Comparison of ENCODE assay signal across 10 cellular contexts in genomic region chr11:898540-899190, GRCh38. TPM values are rescaled to one million over a fixed set of nuclear protein-coding genes. Genes with fewer than 3 reads are reported as not detected.
DNase-seq lines count a peak whose midpoint lies in the region; ATAC-seq, FAIRE-seq and TF ChIP-seq lines count a peak whose summit lies in the region.
"Had no signal": no experiment of that assay in that cellular context is flagged by ENCODE, and none has a peak within 500 bp of the region (broad histone marks: within the 10 kb centered on the region; RNA-seq: fewer than 3 reads in every experiment).

No MANE protein-coding gene starts in this region.

- ATAC-seq in IMR-90 (ENCODE audit: low read depth): peak; percentile 61
- peak in 3 of 4 donors; percentile 46 to 72 (median 55) for ATAC-seq in pancreas
- no peak for ATAC-seq in natural killer cell treated with Interleukin-12 subunit alpha and Interleukin-12 subunit beta and Interleukin-15 and Interleukin-18, amount 100 ng/mL, for 72 hours
- ATAC-seq in HG03159 (IDR thresholded peaks at IDR 0.05; ENCODE audit: unreplicated experiment): no peak

- no peak overlapping the region for H2BK20ac ChIP-seq in IMR-90 (ENCODE audit: low read depth, low read length)

- H2AFZ ChIP-seq in IMR-90 (replicated peaks; ENCODE audit: low read length, poor library complexity) (no peak overlapping the region), endothelial cell of umbilical vein (ENCODE audit: low read depth, low read length) (no peak overlapping the region)

- no peak overlapping the region for H2BK120ac ChIP-seq in IMR-90 (ENCODE audit: low read depth, low read length)

- no peak overlapping the region for H2BK5ac ChIP-seq in IMR-90 (ENCODE audit: low read depth, low read length, poor library complexity, severe bottlenecking)

- no peak overlapping the region for H4K91ac ChIP-seq in IMR-90 (ENCODE audit: insufficient read depth, low read depth, low read length)

- no peak overlapping the region for H3K27ac Mint-ChIP-seq in natural killer cell treated with Interleukin-12 subunit alpha and Interleukin-12 subunit beta and Interleukin-15 and Interleukin-18, amount 100 ng/mL, for 72 hours
- no peak overlapping the region for H3K27ac Mint-ChIP-seq in activated CD4-positive, alpha-beta T cell treated with anti-CD3 and anti-CD28 coated beads, Interleukin-2, amount 10 ng/mL, durations not matched to agents 24 days and 14 days
- H3K27ac Mint-ChIP-seq: activated CD4-positive, alpha-beta T cell treated with anti-CD3 and anti-CD28 coated beads for 36 hours had no signal

- CTCF ChIA-PET in IMR-90 (lab: Yijun Ruan, JAX): no interaction called here
- CTCF ChIA-PET in endothelial cell of umbilical vein (lab: Charles Lee): interaction anchor here (0.6 to 1.9 kb wide), 10 partner anchors 13 to 153 kb away, joined by 3 to 9 read pairs (median 4); no protein-coding TSS in a partner anchor

- WGBS in IMR-90 (ENCODE audit: extremely low coverage in 2 of 2, insufficient read length in 1 of 2), 2 experiments: 98% methylated on average over 10 of the region's 22 CpGs; no CpG with 5 or more reads in 1 of the 2 experiments
- 88 to 90% methylated on average over 22 of the region's 22 CpGs for WGBS in pancreas, 2 donors

- H2BK15ac ChIP-seq in IMR-90 (ENCODE audit: low read depth, low read length): no peak overlapping the region

- intact Hi-C loops in IMR-90 (cut with micrococcal nuclease): no loop called here
- intact Hi-C loops in endothelial cell of umbilical vein (cut with micrococcal nuclease): loop anchor here (1.0 kb wide), 2 partner anchors 49 to 153 kb away; no protein-coding TSS in a partner anchor
- intact Hi-C loops in pancreas (cut with DNase I): no loop called here
- intact Hi-C loops in activated CD4-positive, alpha-beta T cell treated with anti-CD3 and anti-CD28 coated beads, Interleukin-2, amount 10 ng/mL, durations not matched to agents 24 days and 14 days (cut with micrococcal nuclease): no loop called here

- H3K18ac ChIP-seq in IMR-90 (ENCODE audit: low read depth, low read length): no peak overlapping the region

- no peak overlapping the region for H3K4me2 ChIP-seq in IMR-90 (ENCODE audit: low read depth, low read length)
- H3K4me2 ChIP-seq in endothelial cell of umbilical vein (ENCODE audit: insufficient read depth, low read length): no peak overlapping the region

- H3K4me1 ChIP-seq in IMR-90 (ENCODE audit: control insufficient read depth, insufficient read depth, low read length) (no peaks in the 10 kb centered on the region), endothelial cell of umbilical vein (ENCODE audit: control insufficient read depth, extremely low read depth, insufficient read depth, low read length) (no peaks in the 10 kb centered on the region), pancreas (no peaks in the 10 kb centered on the region)
- H3K4me1 ChIP-seq: breast epithelium, tibial artery had no signal

- in situ Hi-C loops in IMR-90 (cut with MboI; ENCODE audit: low sequenced_read_pairs): no loop called here

- H3K27me3 ChIP-seq in IMR-90 (ENCODE audit: control insufficient read depth, insufficient read depth, low read length): no peaks in the 10 kb centered on the region
- H3K27me3 ChIP-seq in endothelial cell of umbilical vein (ENCODE audit: control insufficient read depth in 2 of 2, insufficient read depth in 2 of 2, low read length in 2 of 2): no peaks in the 10 kb centered on the region
- no peaks in the 10 kb centered on the region for H3K27me3 ChIP-seq in pancreas
- H3K27me3 ChIP-seq: breast epithelium, tibial artery had no signal

- no peak overlapping the region for H4K5ac ChIP-seq in IMR-90 (ENCODE audit: low read depth, low read length)

- no peak overlapping the region for H3K23ac ChIP-seq in IMR-90 (ENCODE audit: low read depth, low read length)

- no peak overlapping the region for H3K9ac ChIP-seq in IMR-90 (ENCODE audit: low read depth, low read length)
- H3K9ac ChIP-seq in endothelial cell of umbilical vein (replicated peaks; ENCODE audit: extremely low read depth, insufficient read depth, low read length): no peak overlapping the region

- H3K36me3 Mint-ChIP-seq in natural killer cell treated with Interleukin-12 subunit alpha and Interleukin-12 subunit beta and Interleukin-15 and Interleukin-18, amount 100 ng/mL, for 72 hours: peaks cover 8% of the 10 kb centered on the region
- peaks cover 23% of the 10 kb centered on the region for H3K36me3 Mint-ChIP-seq in activated CD4-positive, alpha-beta T cell treated with anti-CD3 and anti-CD28 coated beads, Interleukin-2, amount 10 ng/mL, durations not matched to agents 24 days and 14 days (ENCODE audit: low read depth)

- no peaks in the 10 kb centered on the region for H3K9me3 ChIP-seq in IMR-90 (ENCODE audit: control insufficient read depth, insufficient read depth, low read length)
- H3K9me3 ChIP-seq in endothelial cell of umbilical vein (replicated peaks; ENCODE audit: control insufficient read depth, insufficient read depth, low read length): no peaks in the 10 kb centered on the region
- no peaks in the 10 kb centered on the region for H3K9me3 ChIP-seq in pancreas
- H3K9me3 ChIP-seq: breast epithelium, tibial artery had no signal

- H3K4me1 Mint-ChIP-seq in natural killer cell treated with Interleukin-12 subunit alpha and Interleukin-12 subunit beta and Interleukin-15 and Interleukin-18, amount 100 ng/mL, for 72 hours (ENCODE audit: low read depth in 2 of 2): peaks cover 4 to 8% of the 10 kb centered on the region in 2 donors
- H3K4me1 Mint-ChIP-seq in activated CD4-positive, alpha-beta T cell treated with anti-CD3 and anti-CD28 coated beads, Interleukin-2, amount 10 ng/mL, durations not matched to agents 24 days and 14 days: no peaks in the 10 kb centered on the region
- H3K4me1 Mint-ChIP-seq: activated CD4-positive, alpha-beta T cell treated with anti-CD3 and anti-CD28 coated beads for 36 hours had no signal

- dilution Hi-C loops in IMR-90 (cut with HindIII; ENCODE audit: low sequenced_read_pairs, unreplicated experiment): no loop called here
- dilution Hi-C loops in endothelial cell of umbilical vein (cut with MboI; ENCODE audit: extremely low pct_ligation_motif_present, low sequenced_read_pairs): no loop called here

- no peak overlapping the region for H2AK5ac ChIP-seq in IMR-90 (ENCODE audit: low read depth, low read length)

- TF ChIP-seq CTCF in IMR-90 (conservative IDR thresholded peaks at IDR 0.05; ENCODE audit: low read depth, low read length) (peak; percentile 22; the same call in 1 of the 2 replicates), endothelial cell of umbilical vein (IDR thresholded peaks at IDR 0.05; ENCODE audit: extremely low read depth in 1 of 2, insufficient read depth in 1 of 2, low read depth in 1 of 2, low read length in 2 of 2) (peak in 1 of 2 donors; percentile 54), pancreas (IDR thresholded peaks at IDR 0.05) (no peak)

- H4K20me1 ChIP-seq in IMR-90 (ENCODE audit: insufficient read depth, low read length) (peaks cover 9% of the 10 kb centered on the region; the same call in 1 of the 2 replicates), endothelial cell of umbilical vein (replicated peaks; ENCODE audit: control insufficient read depth, extremely low read depth, insufficient read depth, low read length) (no peaks in the 10 kb centered on the region)

- H3K4ac ChIP-seq in IMR-90 (ENCODE audit: low read depth, low read length): no peak overlapping the region

- H4K8ac ChIP-seq in IMR-90 (ENCODE audit: low read depth in 2 of 2, low read length in 2 of 2): no peak overlapping the region

- no peak overlapping the region for H3K4me3 ChIP-seq in IMR-90 (ENCODE audit: insufficient read depth, low read depth, low read length)
- no peak overlapping the region for H3K4me3 ChIP-seq in endothelial cell of umbilical vein (replicated peaks in 1 of 3; ENCODE audit: insufficient read depth in 1 of 3, low read depth in 1 of 3, low read length in 3 of 3)
- H3K4me3 ChIP-seq in pancreas: no peak overlapping the region
- H3K4me3 ChIP-seq: breast epithelium, tibial artery had no signal

- no peak overlapping the region for H3K4me3 Mint-ChIP-seq in natural killer cell treated with Interleukin-12 subunit alpha and Interleukin-12 subunit beta and Interleukin-15 and Interleukin-18, amount 100 ng/mL, for 72 hours
- no peak overlapping the region for H3K4me3 Mint-ChIP-seq in activated CD4-positive, alpha-beta T cell treated with anti-CD3 and anti-CD28 coated beads, Interleukin-2, amount 10 ng/mL, durations not matched to agents 24 days and 14 days
- H3K4me3 Mint-ChIP-seq: activated CD4-positive, alpha-beta T cell treated with anti-CD3 and anti-CD28 coated beads for 36 hours had no signal

- peak; percentile 39; the same call in 1 of the 2 replicates for TF ChIP-seq RAD21 in IMR-90 (IDR thresholded peaks at IDR 0.05; ENCODE audit: low read length)

- TF ChIP-seq POLR2A in IMR-90 (IDR thresholded peaks at IDR 0.05; ENCODE audit: low read depth, low read length): no peak
- no peak for TF ChIP-seq POLR2A in endothelial cell of umbilical vein (IDR thresholded peaks at IDR 0.05; ENCODE audit: low read depth, low read length)

- H3K9me1 ChIP-seq in IMR-90 (ENCODE audit: insufficient read depth, low read length): 0 out of 2 replicates have a peak, but pooled peaks cover 4% of the 10 kb centered on the region
- H3K9me1 ChIP-seq in endothelial cell of umbilical vein (replicated peaks; ENCODE audit: control insufficient read depth, extremely low read depth, insufficient read depth, low read length): no peaks in the 10 kb centered on the region

- H3K56ac ChIP-seq in IMR-90 (ENCODE audit: extremely low read depth, insufficient read depth, low read length): no peak overlapping the region

- FAIRE-seq in endothelial cell of umbilical vein (lab: Jason Lieb, UNC) (no peak), pancreas (lab: Jason Lieb, UNC) (no peak)

- H3K36me3 ChIP-seq in IMR-90 (ENCODE audit: control insufficient read depth, insufficient read depth, low read length) (peaks cover 40% of the 10 kb centered on the region), endothelial cell of umbilical vein (ENCODE audit: control insufficient read depth in 2 of 2, extremely low read depth in 1 of 2, insufficient read depth in 2 of 2, low read length in 2 of 2) (peaks cover 12 to 37% of the 10 kb centered on the region in 2 experiments), pancreas (peaks cover 0 to 42% (median 29%) of the 10 kb centered on the region in 3 donors)

- H3K27ac ChIP-seq in IMR-90 (ENCODE audit: insufficient read depth, low read length) (no peak overlapping the region), endothelial cell of umbilical vein (ENCODE audit: insufficient read depth, low read depth, low read length) (no peak overlapping the region), pancreas (no peak overlapping the region)
- H3K27ac ChIP-seq: breast epithelium, tibial artery had no signal

- H3K79me2 ChIP-seq in endothelial cell of umbilical vein (ENCODE audit: control insufficient read depth, insufficient read depth, low read length): no peaks in the 10 kb centered on the region

- H3K9me3 Mint-ChIP-seq in natural killer cell treated with Interleukin-12 subunit alpha and Interleukin-12 subunit beta and Interleukin-15 and Interleukin-18, amount 100 ng/mL, for 72 hours: no peaks in the 10 kb centered on the region
- no peaks in the 10 kb centered on the region for H3K9me3 Mint-ChIP-seq in activated CD4-positive, alpha-beta T cell treated with anti-CD3 and anti-CD28 coated beads, Interleukin-2, amount 10 ng/mL, durations not matched to agents 24 days and 14 days

- no peaks in the 10 kb centered on the region for H3K27me3 Mint-ChIP-seq in natural killer cell treated with Interleukin-12 subunit alpha and Interleukin-12 subunit beta and Interleukin-15 and Interleukin-18, amount 100 ng/mL, for 72 hours
- H3K27me3 Mint-ChIP-seq in activated CD4-positive, alpha-beta T cell treated with anti-CD3 and anti-CD28 coated beads, Interleukin-2, amount 10 ng/mL, durations not matched to agents 24 days and 14 days: no peaks in the 10 kb centered on the region
- H3K27me3 Mint-ChIP-seq: activated CD4-positive, alpha-beta T cell treated with anti-CD3 and anti-CD28 coated beads for 36 hours had no signal

- BruUV-seq in IMR-90 (replicated peaks; lab: Mats Ljungman, UMichigan) (no TSS peak), endothelial cell of umbilical vein (replicated peaks; lab: Mats Ljungman, UMichigan) (no TSS peak)

- H3K14ac ChIP-seq in IMR-90 (replicated peaks; ENCODE audit: low read depth, low read length): no peak overlapping the region

- no peak overlapping the region for H2AK9ac ChIP-seq in IMR-90 (replicated peaks; ENCODE audit: low read depth, low read length, poor library complexity)

- no peaks in the 10 kb centered on the region for H3K79me1 ChIP-seq in IMR-90 (ENCODE audit: low read depth in 1 of 2, low read length in 2 of 2)

- POLR2A ChIA-PET in IMR-90 (lab: Charles Lee; ENCODE audit: unreplicated experiment): no interaction called here
- POLR2A ChIA-PET in endothelial cell of umbilical vein (lab: Charles Lee): no interaction called here

- DNase-seq in IMR-90 (no peak), endothelial cell of umbilical vein (ENCODE audit: low read depth, low spot score) (peak; percentile 9), pancreas (peak in 2 of 6 donors; percentile 30 to 71)
- DNase-seq in natural killer cell treated with Interleukin-12 subunit alpha and Interleukin-12 subunit beta and Interleukin-15 and Interleukin-18, amount 100 ng/mL, for 72 hours (ENCODE audit: low spot score): no peak
- DNase-seq in activated CD4-positive, alpha-beta T cell treated with anti-CD3 and anti-CD28 coated beads, Interleukin-2, amount 10 ng/mL, durations not matched to agents 24 days and 14 days: no peak
- DNase-seq: activated CD4-positive, alpha-beta T cell treated with anti-CD3 and anti-CD28 coated beads for 36 hours; NCI-H526 treated with DMSO at 0.1 percent for 48 hours; tibial artery had no signal

RNA-seq across cellular contexts. Expression of gene CHID1, which starts 11.9 kb away (rescaled TPM):
- total RNA-seq in IMR-90 (2012; rRNA removed) (30.3 and 34.2 TPM in 2 replicates), endothelial cell of umbilical vein (86.2 and 89.8 TPM in 2 replicates), pancreas (10 to 100 TPM; 41.7 to 86.0 (median 63.1) TPM)
- polyA plus RNA-seq in IMR-90 (2012; rRNA removed) (121 and 140 TPM in 2 replicates), endothelial cell of umbilical vein (98.2 and 107 TPM in 2 replicates), pancreas (10 to 100 TPM; 57.1 to 66.0 TPM)
- 278 and 288 TPM in 2 replicates for polyA plus RNA-seq in IMR-90 (2012; cell fraction: cytosol; rRNA removed)
- 60.7 and 79.7 TPM in 2 replicates for polyA plus RNA-seq in IMR-90 (2012; cell fraction: nucleus; rRNA removed; ENCODE audit: low replicate concordance)
- 117 and 125 TPM in 2 replicates for polyA plus RNA-seq in endothelial cell of umbilical vein (2011; cell fraction: cytosol; rRNA removed)
- 65.5 and 66.9 TPM in 2 replicates for polyA plus RNA-seq in endothelial cell of umbilical vein (2011; cell fraction: nucleus; rRNA removed)
- polyA plus RNA-seq in endothelial cell of umbilical vein (2012): 95.2 and 134 TPM in 2 replicates
- 75.0 and 96.4 TPM in 2 replicates for polyA minus RNA-seq in endothelial cell of umbilical vein
- polyA minus RNA-seq in endothelial cell of umbilical vein (2011; cell fraction: cytosol; rRNA and poly(A)+ RNA removed): 23.1 TPM
- polyA minus RNA-seq in endothelial cell of umbilical vein (2011; cell fraction: nucleus; rRNA and poly(A)+ RNA removed): 27.8 and 31.1 TPM in 2 replicates
- 100 to 1,000 TPM in 1 of 2 donors, 10 to 100 TPM in 1; 64.8 to 115 TPM for total RNA-seq in natural killer cell treated with Interleukin-12 subunit alpha and Interleukin-12 subunit beta and Interleukin-15 and Interleukin-18, amount 100 ng/mL, for 72 hours
- total RNA-seq in activated CD4-positive, alpha-beta T cell treated with anti-CD3 and anti-CD28 coated beads, Interleukin-2, amount 10 ng/mL, durations not matched to agents 24 days and 14 days: 99.7 and 109 TPM in 2 replicates

RNA-seq across cellular contexts. Expression of gene AP2A2, which starts 27.0 kb away (rescaled TPM):
- total RNA-seq in IMR-90 (2012; rRNA removed) (19.9 and 20.3 TPM in 2 replicates), endothelial cell of umbilical vein (92.5 and 92.6 TPM in 2 replicates), pancreas (10 to 100 TPM; 40.0 to 60.2 (median 53.2) TPM)
- polyA plus RNA-seq in IMR-90 (2012; rRNA removed) (49.0 and 53.6 TPM in 2 replicates), endothelial cell of umbilical vein (89.5 and 109 TPM in 2 replicates), pancreas (10 to 100 TPM; 48.0 to 50.8 TPM)
- 46.9 and 51.2 TPM in 2 replicates for polyA plus RNA-seq in IMR-90 (2012; cell fraction: cytosol; rRNA removed)
- 155 and 163 TPM in 2 replicates for polyA plus RNA-seq in IMR-90 (2012; cell fraction: nucleus; rRNA removed; ENCODE audit: low replicate concordance)
- 59.7 and 67.5 TPM in 2 replicates for polyA plus RNA-seq in endothelial cell of umbilical vein (2011; cell fraction: cytosol; rRNA removed)
- polyA plus RNA-seq in endothelial cell of umbilical vein (2011; cell fraction: nucleus; rRNA removed): 207 and 227 TPM in 2 replicates
- 60.5 and 72.6 TPM in 2 replicates for polyA plus RNA-seq in endothelial cell of umbilical vein (2012)
- polyA minus RNA-seq in endothelial cell of umbilical vein: 91.0 and 107 TPM in 2 replicates
- 42.9 TPM for polyA minus RNA-seq in endothelial cell of umbilical vein (2011; cell fraction: cytosol; rRNA and poly(A)+ RNA removed)
- polyA minus RNA-seq in endothelial cell of umbilical vein (2011; cell fraction: nucleus; rRNA and poly(A)+ RNA removed): 99.5 and 108 TPM in 2 replicates
- total RNA-seq in natural killer cell treated with Interleukin-12 subunit alpha and Interleukin-12 subunit beta and Interleukin-15 and Interleukin-18, amount 100 ng/mL, for 72 hours: 10 to 100 TPM; 51.6 to 75.1 TPM
- total RNA-seq in activated CD4-positive, alpha-beta T cell treated with anti-CD3 and anti-CD28 coated beads, Interleukin-2, amount 10 ng/mL, durations not matched to agents 24 days and 14 days: 51.4 and 53.8 TPM in 2 replicates

RNA-seq across cellular contexts. Expression of gene TSPAN4, which starts 56.0 kb away (rescaled TPM):
- total RNA-seq in IMR-90 (2012; rRNA removed): 143 and 161 TPM in 2 replicates
- polyA plus RNA-seq in IMR-90 (2012; rRNA removed): 293 and 327 TPM in 2 replicates
- 286 and 483 TPM in 2 replicates for polyA plus RNA-seq in IMR-90 (2012; cell fraction: cytosol; rRNA removed)
- polyA plus RNA-seq in IMR-90 (2012; cell fraction: nucleus; rRNA removed; ENCODE audit: low replicate concordance): 295 and 963 TPM in 2 replicates
- total RNA-seq in endothelial cell of umbilical vein: 86.5 and 114 TPM in 2 replicates
- 199 and 238 TPM in 2 replicates for polyA plus RNA-seq in endothelial cell of umbilical vein
- polyA plus RNA-seq in endothelial cell of umbilical vein (2011; cell fraction: cytosol; rRNA removed): 107 and 141 TPM in 2 replicates
- 144 and 156 TPM in 2 replicates for polyA plus RNA-seq in endothelial cell of umbilical vein (2011; cell fraction: nucleus; rRNA removed)
- polyA plus RNA-seq in endothelial cell of umbilical vein (2012): 66.0 and 93.8 TPM in 2 replicates
- 54.1 and 62.2 TPM in 2 replicates for polyA minus RNA-seq in endothelial cell of umbilical vein
- polyA minus RNA-seq in endothelial cell of umbilical vein (2011; cell fraction: cytosol; rRNA and poly(A)+ RNA removed): 31.0 TPM
- polyA minus RNA-seq in endothelial cell of umbilical vein (2011; cell fraction: nucleus; rRNA and poly(A)+ RNA removed): 24.6 and 31.0 TPM in 2 replicates
- total RNA-seq in pancreas: 10 to 100 TPM; 15.3 to 25.0 (median 18.8) TPM
- 10 to 100 TPM; 44.0 to 67.2 TPM for polyA plus RNA-seq in pancreas
- 10 to 100 TPM; 17.4 to 31.4 TPM for total RNA-seq in natural killer cell treated with Interleukin-12 subunit alpha and Interleukin-12 subunit beta and Interleukin-15 and Interleukin-18, amount 100 ng/mL, for 72 hours
- total RNA-seq in activated CD4-positive, alpha-beta T cell treated with anti-CD3 and anti-CD28 coated beads, Interleukin-2, amount 10 ng/mL, durations not matched to agents 24 days and 14 days: 14.8 and 15.1 TPM in 2 replicates

RNA-seq across cellular contexts. Expression of gene POLR2L, which starts 56.3 kb away (rescaled TPM):
- total RNA-seq in IMR-90 (2012; rRNA removed) (44.4 and 123 TPM in 2 replicates), endothelial cell of umbilical vein (252 and 259 TPM in 2 replicates), pancreas (10 to 100 TPM; 62.9 to 98.8 (median 68.9) TPM)
- polyA plus RNA-seq in IMR-90 (2012; rRNA removed) (416 and 907 TPM in 2 replicates), endothelial cell of umbilical vein (146 and 173 TPM in 2 replicates), pancreas (100 to 1,000 TPM in 1 of 2 donors, 10 to 100 TPM in 1; 64.7 to 110 TPM)
- polyA plus RNA-seq in IMR-90 (2012; cell fraction: cytosol; rRNA removed): 193 and 430 TPM in 2 replicates
- 27.7 and 112 TPM in 2 replicates for polyA plus RNA-seq in IMR-90 (2012; cell fraction: nucleus; rRNA removed; ENCODE audit: low replicate concordance)
- 112 and 129 TPM in 2 replicates for polyA plus RNA-seq in endothelial cell of umbilical vein (2011; cell fraction: cytosol; rRNA removed)
- polyA plus RNA-seq in endothelial cell of umbilical vein (2011; cell fraction: nucleus; rRNA removed): 35.2 and 49.7 TPM in 2 replicates
- 545 and 624 TPM in 2 replicates for polyA plus RNA-seq in endothelial cell of umbilical vein (2012)
- polyA minus RNA-seq in endothelial cell of umbilical vein: 170 and 227 TPM in 2 replicates
- polyA minus RNA-seq in endothelial cell of umbilical vein (2011; cell fraction: cytosol; rRNA and poly(A)+ RNA removed): 156 TPM
- 39.6 and 67.8 TPM in 2 replicates for polyA minus RNA-seq in endothelial cell of umbilical vein (2011; cell fraction: nucleus; rRNA and poly(A)+ RNA removed)
- total RNA-seq in natural killer cell treated with Interleukin-12 subunit alpha and Interleukin-12 subunit beta and Interleukin-15 and Interleukin-18, amount 100 ng/mL, for 72 hours: 10 to 100 TPM; 97.4 to 97.8 TPM
- 113 and 117 TPM in 2 replicates for total RNA-seq in activated CD4-positive, alpha-beta T cell treated with anti-CD3 and anti-CD28 coated beads, Interleukin-2, amount 10 ng/mL, durations not matched to agents 24 days and 14 days

Comparison
In these comparisons a context has a peak if more than half of its experiments do, and no peak if none do; other contexts are left out.
1. ATAC-seq: peak in IMR-90 (single experiment) and pancreas (3 of 4); none in natural killer cell treated with Interleukin-12 subunit alpha and Interleukin-12 subunit beta and Interleukin-15 and Interleukin-18, amount 100 ng/mL, for 72 hours (0 of 2) and HG03159 (single experiment).